In the genomic region with DNA sequence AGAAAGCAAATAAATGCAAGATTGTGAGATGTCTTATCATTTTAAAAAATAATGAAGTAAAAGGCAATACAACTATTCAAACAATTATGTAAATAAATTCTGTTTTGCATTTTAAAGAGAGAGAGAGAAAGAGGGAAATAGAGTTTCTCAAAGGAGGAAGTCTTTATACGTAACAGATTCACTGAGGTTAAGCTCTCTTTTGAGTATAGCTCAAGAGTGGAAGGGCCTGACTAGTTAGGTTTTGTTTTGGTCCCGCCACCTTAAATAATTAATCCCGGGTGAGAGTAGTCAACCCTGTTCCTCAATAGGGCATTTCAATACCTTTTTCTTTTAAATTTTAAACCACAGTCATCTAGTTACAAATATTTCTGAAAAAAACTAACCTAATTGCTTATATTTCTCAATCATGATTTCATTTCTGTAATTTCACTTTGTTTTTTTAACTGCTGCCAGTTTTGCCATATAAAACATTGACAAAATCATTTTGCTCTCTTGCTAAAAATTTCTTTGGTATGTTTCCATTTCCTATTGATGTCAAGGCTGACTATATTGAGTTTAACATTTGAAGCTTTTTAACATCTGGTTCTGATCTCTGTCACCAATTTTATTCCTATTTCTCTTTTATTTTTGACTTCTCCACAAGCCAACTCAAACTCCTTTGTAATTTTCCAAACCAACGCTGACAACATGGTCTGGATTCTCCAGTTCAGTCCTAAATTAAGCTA, we compare ENCODE assay signal across 16 cellular contexts. TPM values are rescaled to one million over a fixed set of nuclear protein-coding genes. Genes with fewer than 3 reads are reported as not detected.
DNase-seq lines count a peak whose midpoint lies in the region; ATAC-seq and TF ChIP-seq lines count a peak whose summit lies in the region.
"Had no signal": no experiment of that assay in that cellular context is flagged by ENCODE, and none has a peak within 500 bp of the region (broad histone marks: within the 10 kb centered on the region; RNA-seq: fewer than 3 reads in every experiment).

No MANE protein-coding gene starts in this region.

- no peak overlapping the region for H3K4me3 Mint-ChIP-seq in nephron
- H3K4me3 Mint-ChIP-seq: CD4-positive, alpha-beta memory T cell; T-helper 1 cell treated with Interleukin-12 subunit alpha and Interleukin-12 subunit beta and Interleukin-4 antibody, amounts not matched to agents 30 μg/mL and 1 μg/mL, for 36 hours had no signal

- H3K9ac ChIP-seq in SK-N-MC (ENCODE audit: insufficient read length), result no peak overlapping the region

- no peak for TF ChIP-seq POLR2A in spleen (IDR thresholded peaks at IDR 0.05)

- peaks cover 38% of the 10 kb centered on the region for H3K4me1 Mint-ChIP-seq in nephron

- CTCF ChIA-PET in HEK293T (lab: Yijun Ruan, JAX), result interaction anchor here (1.1 to 2.8 kb wide), 2 partner anchors 31 to 123 kb away, joined by 3 to 19 read pairs; no protein-coding TSS in a partner anchor

- POLR2A ChIA-PET in HEK293T (lab: Yijun Ruan, JAX), result no interaction called here

- intact Hi-C loops in spleen (cut with DNase I; ENCODE audit: low total_unique reads), result loop anchor here (5.0 kb wide), 1 partner anchor 116 kb away; no protein-coding TSS in a partner anchor

- 48 to 58% (median 56%) methylated on average over 4 of the region's 4 CpGs for WGBS in spleen, 5 donors

- no peaks in the 10 kb centered on the region for H3K4me1 ChIP-seq in foreskin keratinocyte
- H3K4me1 ChIP-seq in spleen, result peaks cover 0 to 6% (median 0%) of the 10 kb centered on the region in 6 donors

- ATAC-seq in GM19372 (IDR thresholded peaks at IDR 0.05; ENCODE audit: low read depth, unreplicated experiment), result peak; percentile 53
- ATAC-seq in HG02973 (IDR thresholded peaks at IDR 0.05; ENCODE audit: unreplicated experiment), result peak; percentile 62
- no peak for ATAC-seq in foreskin keratinocyte

- peak overlapping the region; percentile 73 to 77 (median 73) for H3K27ac Mint-ChIP-seq in nephron
- H3K27ac Mint-ChIP-seq: CD4-positive, alpha-beta memory T cell; T-helper 1 cell treated with Interleukin-12 subunit alpha and Interleukin-12 subunit beta and Interleukin-4 antibody, amounts not matched to agents 30 μg/mL and 1 μg/mL, for 36 hours had no signal

- H3K27me3 ChIP-seq in foreskin keratinocyte, result peaks cover 5% of the 10 kb centered on the region
- peaks cover 0 to 2% (median 0%) of the 10 kb centered on the region in 7 donors for H3K27me3 ChIP-seq in spleen (replicated peaks in 1 of 7)

- H3K9me3 ChIP-seq in SK-N-MC (ENCODE audit: low read depth, low read length) (no peaks in the 10 kb centered on the region), spleen (no peaks in the 10 kb centered on the region)

- H3K9me3 Mint-ChIP-seq in nephron, result no peaks in the 10 kb centered on the region
- H3K9me3 Mint-ChIP-seq: CD4-positive, alpha-beta memory T cell; T-helper 1 cell treated with Interleukin-12 subunit alpha and Interleukin-12 subunit beta and Interleukin-4 antibody, amounts not matched to agents 30 μg/mL and 1 μg/mL, for 36 hours had no signal

- DNase-seq in SK-N-MC (ENCODE audit: low read depth, low spot score), result no peak
- no peak for DNase-seq in HEK293T (ENCODE audit: extremely low spot score)
- DNase-seq in dermis blood vessel endothelial cell, result no peak
- DNase-seq in foreskin keratinocyte, result no peak
- DNase-seq in spleen, result no peak
- DNase-seq: CD4-positive, alpha-beta memory T cell; GF-D8; NCI-H1694 treated with DMSO at 0.1 percent for 48 hours had no signal

- no peaks in the 10 kb centered on the region for H3K36me3 Mint-ChIP-seq in nephron (ENCODE audit: low read depth)
- H3K36me3 Mint-ChIP-seq: CD4-positive, alpha-beta memory T cell had no signal

- H3K27me3 Mint-ChIP-seq in nephron (ENCODE audit: low read depth), result no peaks in the 10 kb centered on the region

- no peaks in the 10 kb centered on the region for H3K36me3 ChIP-seq in SK-N-MC (ENCODE audit: insufficient read depth, low read length)
- H3K36me3 ChIP-seq in spleen, result no peaks in the 10 kb centered on the region

- H3K27ac ChIP-seq in SK-N-MC (peak overlapping the region; percentile 5; the same call in 1 of the 2 replicates), foreskin keratinocyte (no peak overlapping the region), spleen (peak overlapping the region in 4 of 8 donors; percentile 12 to 48 (median 22))

- TF ChIP-seq CTCF in nephron (IDR thresholded peaks at IDR 0.05; ENCODE audit: unreplicated experiment in 3 of 3) (no peak), foreskin keratinocyte (conservative IDR thresholded peaks at IDR 0.05) (no peak), spleen (IDR thresholded peaks at IDR 0.05 in 8 of 11, conservative IDR thresholded peaks at IDR 0.05 in 3 of 11) (no peak)

- no peak overlapping the region for H3K4me3 ChIP-seq in SK-N-MC
- no peak overlapping the region for H3K4me3 ChIP-seq in spleen

TF ChIP-seq in HEK293T, 16 proteins besides CTCF, POLR2A, EP300 and RAD21:
- TF ChIP-seq SP1 (IDR thresholded peaks at IDR 0.05), result no peak
- TF ChIP-seq BHLHE40 (IDR thresholded peaks at IDR 0.05; ENCODE audit: borderline replicate concordance), result no peak
- no peak for TF ChIP-seq TARDBP (IDR thresholded peaks at IDR 0.05)
- TF ChIP-seq FOXM1 (IDR thresholded peaks at IDR 0.05; ENCODE audit: borderline replicate concordance), result no peak
- TF ChIP-seq, protein P1, sequence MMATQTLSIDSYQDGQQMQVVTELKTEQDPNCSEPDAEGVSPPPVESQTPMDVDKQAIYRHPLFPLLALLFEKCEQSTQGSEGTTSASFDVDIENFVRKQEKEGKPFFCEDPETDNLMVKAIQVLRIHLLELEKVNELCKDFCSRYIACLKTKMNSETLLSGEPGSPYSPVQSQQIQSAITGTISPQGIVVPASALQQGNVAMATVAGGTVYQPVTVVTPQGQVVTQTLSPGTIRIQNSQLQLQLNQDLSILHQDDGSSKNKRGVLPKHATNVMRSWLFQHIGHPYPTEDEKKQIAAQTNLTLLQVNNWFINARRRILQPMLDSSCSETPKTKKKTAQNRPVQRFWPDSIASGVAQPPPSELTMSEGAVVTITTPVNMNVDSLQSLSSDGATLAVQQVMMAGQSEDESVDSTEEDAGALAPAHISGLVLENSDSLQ (IDR thresholded peaks at IDR 0.05), result no peak
- TF ChIP-seq NFRKB (IDR thresholded peaks at IDR 0.05), result no peak
- TF ChIP-seq ZNF384 (IDR thresholded peaks at IDR 0.05), result no peak
- no peak for TF ChIP-seq FOXA1 (IDR thresholded peaks at IDR 0.05)
- TF ChIP-seq HDGF (IDR thresholded peaks at IDR 0.05; ENCODE audit: borderline replicate concordance), result no peak
- TF ChIP-seq FOXK2 (IDR thresholded peaks at IDR 0.05), result no peak
- no peak for TF ChIP-seq LEF1 (IDR thresholded peaks at IDR 0.05; ENCODE audit: borderline replicate concordance)

RNA-seq across cellular contexts. Expression of a gene that starts 10.2 kb away (rescaled TPM):
- total RNA-seq in dermis blood vessel endothelial cell (not detected in 2 replicates), foreskin keratinocyte (not detected in 2 replicates), spleen (not detected)
- polyA plus RNA-seq in foreskin keratinocyte (not detected in 2 replicates), spleen (not detected)
- total RNA-seq: CD4-positive, alpha-beta memory T cell; dermis microvascular lymphatic vessel endothelial cell; lower leg skin; osteoblast had no signal
- polyA plus RNA-seq: adipose tissue; CD4-positive, alpha-beta memory T cell had no signal

RNA-seq across cellular contexts. Expression of a gene that starts 47.5 kb away (rescaled TPM):
- total RNA-seq in dermis blood vessel endothelial cell (not detected in 2 replicates), foreskin keratinocyte (not detected in 2 replicates), spleen (not detected)
- polyA plus RNA-seq in foreskin keratinocyte (not detected in 2 replicates), spleen (not detected)
- total RNA-seq: CD4-positive, alpha-beta memory T cell; lower leg skin; osteoblast had no signal
- polyA plus RNA-seq: adipose tissue; CD4-positive, alpha-beta memory T cell had no signal
